26 cellular contexts compared by ENCODE assay signal in the genomic region with DNA sequence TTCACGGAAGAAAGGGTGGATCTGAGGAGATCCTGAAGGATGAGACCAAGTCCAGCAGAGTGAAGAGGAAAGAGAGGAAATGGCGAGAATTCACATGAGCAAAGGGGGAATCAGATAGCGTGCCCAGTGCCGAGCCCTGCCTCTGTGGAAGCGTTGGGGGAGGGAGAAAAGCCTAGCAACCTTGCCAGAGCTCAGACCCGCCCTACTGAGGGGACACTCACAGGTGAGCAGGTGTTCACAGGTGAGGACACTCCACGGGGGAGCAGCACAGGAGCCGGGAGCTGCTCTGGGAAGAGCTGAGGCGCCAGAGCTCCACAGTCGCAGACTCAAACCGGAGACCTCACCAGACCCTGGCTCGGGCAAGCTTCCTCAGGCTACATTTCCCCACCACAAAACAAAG. TPM values are rescaled to one million over a fixed set of nuclear protein-coding genes. Genes with fewer than 3 reads are reported as not detected.
DNase-seq lines count a peak whose midpoint lies in the region; ATAC-seq and TF ChIP-seq lines count a peak whose summit lies in the region.
"Had no signal": no experiment of that assay in that cellular context is flagged by ENCODE, and none has a peak within 500 bp of the region (broad histone marks: within the 10 kb centered on the region; RNA-seq: fewer than 3 reads in every experiment).

No MANE protein-coding gene starts in this region.

- H2AFZ ChIP-seq in GM23338 (no peak overlapping the region), osteoblast (ENCODE audit: low read length) (no peak overlapping the region)
- H2AFZ ChIP-seq: hepatocyte had no signal

- H4K20me1 ChIP-seq in GM23338 (replicated peaks; ENCODE audit: insufficient read depth) (peaks cover 19% of the 10 kb centered on the region), osteoblast (ENCODE audit: insufficient read depth, low read length) (peaks cover 5% of the 10 kb centered on the region)

- H3K9me3 ChIP-seq in osteoblast (ENCODE audit: low read depth, low read length) = no peaks in the 10 kb centered on the region
- H3K9me3 ChIP-seq: esophagus muscularis mucosa, neutrophil, psoas muscle, uterus had no signal

- H3K36me3 ChIP-seq in GM23338 (ENCODE audit: insufficient read depth) (no peaks in the 10 kb centered on the region), osteoblast (ENCODE audit: insufficient read depth, low read length) (no peaks in the 10 kb centered on the region)
- H3K36me3 ChIP-seq: esophagus muscularis mucosa, neutrophil, uterus had no signal

- H3K4me1 ChIP-seq in GM23338 (ENCODE audit: insufficient read depth) = peaks cover 25% of the 10 kb centered on the region
- H3K4me1 ChIP-seq in osteoblast (ENCODE audit: insufficient read depth, low read length) = peaks cover 43% of the 10 kb centered on the region

- no peak overlapping the region for H3K27ac Mint-ChIP-seq in GM23338
- no peak overlapping the region for H3K27ac Mint-ChIP-seq in stimulated activated naive B cell treated with anti-CD40 and anti-IgM and Interleukin-4, amounts not matched to agents 10 μg/mL and 1 μg/mL and 100 μg/mL, for 72 hours
- H3K27ac Mint-ChIP-seq: activated CD4-positive, alpha-beta memory T cell treated with anti-CD3 and anti-CD28 coated beads for 36 hours; activated T-helper 2 cell treated with anti-CD3 and anti-CD28 coated beads, Interferon-gamma antibody, Interleukin-2, Interleukin-4, amounts not matched to agents 10 μg/mL and 5 μg/mL and 100 μg/mL, durations not matched to agents 14 hours and 24 hours and 36 hours; dendritic cell treated with granulocyte-macrophage colony-stimulating factor and Interleukin-4, amounts not matched to agents 40 ng/mL and 50 ng/mL, for 4 days; endodermal cell; T-helper 17 cell had no signal

- ATAC-seq in GM23338 (peak; percentile 17), GM18858 (IDR thresholded peaks at IDR 0.05; ENCODE audit: unreplicated experiment) (no peak)
- ATAC-seq in stimulated activated naive B cell treated with anti-CD40 and anti-IgM and Interleukin-4, amounts not matched to agents 10 μg/mL and 1 μg/mL and 100 μg/mL, for 72 hours (replicated peaks) = no peak
- ATAC-seq: left cardiac atrium, PC-3, psoas muscle, Right ventricle myocardium inferior, SK-N-SH treated with all-trans-retinoic acid at 6 μM for 48 hours, T-helper 17 cell had no signal

- H3K9me2 ChIP-seq in GM23338 (ENCODE audit: insufficient read depth) = no peaks in the 10 kb centered on the region

- H3F3A ChIP-seq in GM23338 (replicated peaks; ENCODE audit: low read depth) = no peaks in the 10 kb centered on the region

- TF ChIP-seq CTCF in GM23338 (conservative IDR thresholded peaks at IDR 0.05; ENCODE audit: low read depth in 2 of 2) (no peak), osteoblast (IDR thresholded peaks at IDR 0.05; ENCODE audit: extremely low read depth, low read depth, low read length) (no peak)

- peaks cover 44% of the 10 kb centered on the region for H3K4me1 Mint-ChIP-seq in GM23338
- H3K4me1 Mint-ChIP-seq in stimulated activated naive B cell treated with anti-CD40 and anti-IgM and Interleukin-4, amounts not matched to agents 10 μg/mL and 1 μg/mL and 100 μg/mL, for 72 hours = peaks cover 66 to 94% of the 10 kb centered on the region in 2 donors

- no peaks in the 10 kb centered on the region; the same call in 2 of the 3 replicates for H3K36me3 Mint-ChIP-seq in GM23338 (ENCODE audit: low read depth)
- peaks cover 31 to 49% of the 10 kb centered on the region in 2 donors for H3K36me3 Mint-ChIP-seq in stimulated activated naive B cell treated with anti-CD40 and anti-IgM and Interleukin-4, amounts not matched to agents 10 μg/mL and 1 μg/mL and 100 μg/mL, for 72 hours

- H3K79me2 ChIP-seq in GM23338 (replicated peaks; ENCODE audit: insufficient read depth) (peaks cover 94% of the 10 kb centered on the region), osteoblast (ENCODE audit: insufficient read depth, low read length) (peaks cover 95% of the 10 kb centered on the region)

- H3K4me3 Mint-ChIP-seq in GM23338 = no peak overlapping the region
- no peak overlapping the region for H3K4me3 Mint-ChIP-seq in stimulated activated naive B cell treated with anti-CD40 and anti-IgM and Interleukin-4, amounts not matched to agents 10 μg/mL and 1 μg/mL and 100 μg/mL, for 72 hours
- H3K4me3 Mint-ChIP-seq: activated CD4-positive, alpha-beta memory T cell treated with anti-CD3 and anti-CD28 coated beads for 36 hours; dendritic cell treated with granulocyte-macrophage colony-stimulating factor and Interleukin-4, amounts not matched to agents 40 ng/mL and 50 ng/mL, for 4 days; endodermal cell; T-helper 17 cell had no signal

- no peaks in the 10 kb centered on the region; the same call in 2 of the 3 replicates for H3K9me3 Mint-ChIP-seq in GM23338
- H3K9me3 Mint-ChIP-seq in stimulated activated naive B cell treated with anti-CD40 and anti-IgM and Interleukin-4, amounts not matched to agents 10 μg/mL and 1 μg/mL and 100 μg/mL, for 72 hours = no peaks in the 10 kb centered on the region
- H3K9me3 Mint-ChIP-seq: activated CD4-positive, alpha-beta memory T cell treated with anti-CD3 and anti-CD28 coated beads for 36 hours; activated T-helper 2 cell treated with anti-CD3 and anti-CD28 coated beads, Interferon-gamma antibody, Interleukin-2, Interleukin-4, amounts not matched to agents 10 μg/mL and 5 μg/mL and 100 μg/mL, durations not matched to agents 14 hours and 24 hours and 36 hours; dendritic cell treated with granulocyte-macrophage colony-stimulating factor and Interleukin-4, amounts not matched to agents 40 ng/mL and 50 ng/mL, for 4 days; endodermal cell had no signal

- H3K27me3 ChIP-seq in GM23338 (ENCODE audit: insufficient read depth) (no peaks in the 10 kb centered on the region), osteoblast (ENCODE audit: insufficient read depth, low read length) (no peaks in the 10 kb centered on the region)
- H3K27me3 ChIP-seq: esophagus muscularis mucosa, hepatocyte, neutrophil, uterus had no signal

- H3K4me3 ChIP-seq in GM23338 (no peak overlapping the region), osteoblast (ENCODE audit: insufficient read depth, low read length) (no peak overlapping the region)
- H3K4me3 ChIP-seq: esophagus muscularis mucosa, hepatocyte, psoas muscle, uterus had no signal

- H3K4me2 ChIP-seq in GM23338 = no peak overlapping the region
- no peak overlapping the region for H3K4me2 ChIP-seq in osteoblast (ENCODE audit: insufficient read depth, low read length)
- H3K4me2 ChIP-seq: hepatocyte had no signal

- peaks cover 8% of the 10 kb centered on the region for H3K27me3 Mint-ChIP-seq in GM23338 (ENCODE audit: insufficient read depth, low read depth, poor library complexity)
- H3K27me3 Mint-ChIP-seq in stimulated activated naive B cell treated with anti-CD40 and anti-IgM and Interleukin-4, amounts not matched to agents 10 μg/mL and 1 μg/mL and 100 μg/mL, for 72 hours = no peaks in the 10 kb centered on the region
- H3K27me3 Mint-ChIP-seq: activated CD4-positive, alpha-beta memory T cell treated with anti-CD3 and anti-CD28 coated beads for 36 hours; dendritic cell treated with granulocyte-macrophage colony-stimulating factor and Interleukin-4, amounts not matched to agents 40 ng/mL and 50 ng/mL, for 4 days; T-helper 17 cell had no signal

- DNase-seq in GM23338 (ENCODE audit: low spot score) (peak; percentile 24), NCI-H187 (lab: John Stamatoyannopoulos, UW) (peak; percentile 17 to 72), NCI-H510A treated with DMSO at 0.1 percent for 48 hours (lab: John Stamatoyannopoulos, UW) (peak; percentile 79), osteoblast (ENCODE audit: insufficient read length, low spot score, missing footprints) (peak; percentile 82)
- no peak for DNase-seq in stimulated activated naive B cell treated with anti-CD40 and anti-IgM and Interleukin-4, amounts not matched to agents 10 μg/mL and 1 μg/mL and 100 μg/mL, for 72 hours
- DNase-seq in activated CD8-positive, alpha-beta memory T cell treated with anti-CD3 and anti-CD28 coated beads for 24 hours = no peak
- DNase-seq: activated CD4-positive, alpha-beta memory T cell treated with anti-CD3 and anti-CD28 coated beads for 36 hours; activated CD4-positive, CD25-positive, alpha-beta regulatory T cell treated with anti-CD3 and anti-CD28 coated beads, Interleukin-2, amount 50 U/mL, for 72 hours; central memory CD4-positive, alpha-beta T cell; endodermal cell; left cardiac atrium; mesendoderm; NCI-H1048; PC-3; psoas muscle; stimulated activated naive CD4-positive, alpha-beta T cell treated with Interleukin-2 at 50 U/mL for 16 hours; T-helper 17 cell; uterus had no signal

- H3K27ac ChIP-seq in GM23338 (ENCODE audit: low read depth) (no peak overlapping the region), osteoblast (ENCODE audit: low read depth, low read length) (peak overlapping the region; percentile 29)
- H3K27ac ChIP-seq: esophagus muscularis mucosa, hepatocyte, neutrophil, psoas muscle, uterus had no signal

RNA-seq across cellular contexts. Expression of gene MICAL3, which starts 56.2 kb away (rescaled TPM):
- 28.8 and 33.9 TPM in 2 replicates for total RNA-seq in GM23338 (2014; rRNA removed; shearing (Covaris generic))
- polyA plus RNA-seq in GM23338 (2016; fragmentation: Nextera tagmentation; extraction: Ambion mirVana) = 10.1 and 11.4 TPM in 2 replicates
- total RNA-seq in osteoblast = 35.1 and 39.5 TPM in 2 replicates

Comparison
In these comparisons a context has a peak if more than half of its experiments do, and no peak if none do; other contexts are left out.
1. DNase-seq: peak in GM23338 (single experiment), NCI-H187 (2 of 2), NCI-H510A treated with DMSO at 0.1 percent for 48 hours (single experiment) and osteoblast (single experiment); none in stimulated activated naive B cell treated with anti-CD40 and anti-IgM and Interleukin-4, amounts not matched to agents 10 μg/mL and 1 μg/mL and 100 μg/mL, for 72 hours (single experiment) and activated CD8-positive, alpha-beta memory T cell treated with anti-CD3 and anti-CD28 coated beads for 24 hours (single experiment).